In genomic region chr13:113314112-113314511, GRCh38 we compare ENCODE assay signal across 1 cellular context. TPM values are rescaled to one million over a fixed set of nuclear protein-coding genes. Genes with fewer than 3 reads are reported as not detected.
"Had no signal": no experiment of that assay in that cellular context is flagged by ENCODE, and none has a peak within 500 bp of the region (broad histone marks: within the 10 kb centered on the region; RNA-seq: fewer than 3 reads in every experiment).

No MANE protein-coding gene starts in this region.

RNA-seq across cellular contexts. Expression of gene GRTP1, which starts 49.8 kb away (rescaled TPM):
- total RNA-seq: natural killer cell had no signal
